In genomic region chr15:83153288-83153687, GRCh38 we compare ENCODE assay signal across 22 cellular contexts. TPM values are rescaled to one million over a fixed set of nuclear protein-coding genes. Genes with fewer than 3 reads are reported as not detected.
"Had no signal": no experiment of that assay in that cellular context is flagged by ENCODE, and none has a peak within 500 bp of the region (broad histone marks: within the 10 kb centered on the region; RNA-seq: fewer than 3 reads in every experiment).

No MANE protein-coding gene starts in this region.

- DNase-seq: activated CD4-positive, alpha-beta T cell treated with anti-CD3 and anti-CD28 coated beads for 1 hour; activated CD4-positive, alpha-beta T cell treated with anti-CD3 and anti-CD28 coated beads, Interleukin-2, amount 50 U/mL, for 1 hour; activated CD8-positive, alpha-beta T cell treated with anti-CD3 and anti-CD28 coated beads, Interleukin-2, amount 10 ng/mL, durations not matched to agents 7 days and 5 days; activated gamma-delta T cell; aorta; central memory CD4-positive, alpha-beta T cell; effector memory CD4-positive, alpha-beta T cell; gastrocnemius medialis; head of caudate nucleus; kidney; lower lobe of right lung; naive B cell; occipital lobe; stimulated activated CD4-positive, alpha-beta T cell treated with anti-CD3 and anti-CD28 coated beads, Interleukin-4, amount 100 ng/mL, for 24 hours; stimulated activated naive CD4-positive, alpha-beta T cell treated with Interleukin-2 at 50 U/mL for 16 hours; T-helper 9 cell; thyroid gland; upper lobe of right lung had no signal

- H3K27me3 ChIP-seq: esophagus muscularis mucosa, gastrocnemius medialis, thyroid gland, upper lobe of right lung had no signal

- H3K4me1 ChIP-seq: esophagus muscularis mucosa, gastrocnemius medialis, lower lobe of right lung, thyroid gland, upper lobe of right lung had no signal

- H3K27ac ChIP-seq: esophagus muscularis mucosa, gastrocnemius medialis, lower lobe of right lung, thyroid gland, upper lobe of right lung had no signal

- H3K4me2 ChIP-seq: smooth muscle cell had no signal

- H3K9me3 ChIP-seq: esophagus muscularis mucosa, gastrocnemius medialis, lower lobe of right lung, thyroid gland, upper lobe of right lung had no signal

- H3K4me3 ChIP-seq: esophagus muscularis mucosa, gastrocnemius medialis, lower lobe of right lung, smooth muscle cell, thyroid gland, upper lobe of right lung had no signal

- ATAC-seq: activated CD8-positive, alpha-beta T cell treated with anti-CD3 and anti-CD28 coated beads, Interleukin-2, amount 10 ng/mL, durations not matched to agents 7 days and 5 days; gastrocnemius medialis; lower lobe of right lung; sciatic nerve; upper lobe of right lung had no signal

RNA-seq across cellular contexts. Expression of gene TM6SF1, which starts 45.8 kb away (rescaled TPM):
- total RNA-seq: renal cortical epithelial cell had no signal
- polyA plus RNA-seq: smooth muscle cell had no signal
